20 cellular contexts compared by ENCODE assay signal in the genomic region with DNA sequence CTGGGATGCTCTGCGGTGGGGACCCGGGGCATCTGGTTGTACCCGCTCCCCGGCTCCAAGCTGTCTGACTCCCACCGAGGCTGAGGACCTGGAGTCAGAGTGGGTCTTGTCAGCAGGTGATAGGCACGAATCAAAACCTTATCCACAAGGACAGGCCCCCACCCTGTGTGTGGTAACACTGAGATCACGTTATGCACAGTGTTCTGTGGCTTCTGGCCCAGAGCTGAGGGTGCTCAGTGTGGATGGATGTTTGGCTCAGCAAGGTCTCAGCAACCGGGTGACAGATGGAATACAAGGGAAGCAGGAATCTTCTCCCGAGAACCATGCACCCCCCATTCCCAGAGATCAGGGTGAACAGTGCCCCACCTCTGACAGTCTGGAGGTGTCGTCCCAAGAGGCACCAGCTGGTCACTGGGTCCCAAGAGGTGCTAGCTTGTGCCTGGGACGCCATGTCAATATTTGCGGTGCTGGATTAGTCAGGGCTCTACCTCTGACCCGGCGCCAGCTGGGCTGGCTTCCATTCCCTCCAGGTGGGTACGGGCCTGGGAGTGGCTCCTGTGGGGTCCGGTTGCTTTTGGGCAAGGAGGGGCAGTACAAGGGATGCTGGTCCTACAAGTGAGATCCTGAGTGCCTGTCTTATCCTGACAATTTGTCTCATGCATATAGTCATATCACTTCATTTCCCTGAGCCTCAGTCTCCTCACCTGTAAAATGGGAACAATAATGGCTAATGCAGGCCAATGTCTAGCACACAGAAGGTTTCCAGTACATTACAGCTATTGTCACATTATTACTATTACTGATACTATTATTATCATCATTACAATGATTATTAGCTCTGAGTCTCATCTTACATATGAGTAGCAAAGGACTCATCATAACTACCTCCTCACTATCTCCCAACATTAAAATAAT. TPM values are rescaled to one million over a fixed set of nuclear protein-coding genes. Genes with fewer than 3 reads are reported as not detected.
DNase-seq lines count a peak whose midpoint lies in the region; ATAC-seq and TF ChIP-seq lines count a peak whose summit lies in the region.
"Had no signal": no experiment of that assay in that cellular context is flagged by ENCODE, and none has a peak within 500 bp of the region (broad histone marks: within the 10 kb centered on the region; RNA-seq: fewer than 3 reads in every experiment).

No MANE protein-coding gene starts in this region.

- no peaks in the 10 kb centered on the region for H4K20me1 ChIP-seq in OCI-LY1 (ENCODE audit: insufficient read depth, low read length)

- in situ Hi-C loops in transverse colon (cut with MboI; ENCODE audit: low pct_ligation_motif_present in 1 of 4, low pct_unique_long_range_greater_than_20kb in 1 of 4, low sequenced_read_pairs in 3 of 4): no loop called here

- no peak overlapping the region for H3K27ac ChIP-seq in OCI-LY1 (ENCODE audit: low read depth, low read length, poor library complexity, severe bottlenecking)
- H3K27ac ChIP-seq in right lobe of liver: no peak overlapping the region
- H3K27ac ChIP-seq in transverse colon: peak overlapping the region; percentile 55 to 89 (median 60)
- H3K27ac ChIP-seq: esophagus muscularis mucosa had no signal

- H3K36me3 ChIP-seq in OCI-LY1 (ENCODE audit: insufficient read depth, low read length) (no peaks in the 10 kb centered on the region), right lobe of liver (no peaks in the 10 kb centered on the region), transverse colon (no peaks in the 10 kb centered on the region)
- H3K36me3 ChIP-seq: esophagus muscularis mucosa had no signal

- H3K9me3 ChIP-seq in OCI-LY1 (ENCODE audit: low read length) (no peaks in the 10 kb centered on the region), right lobe of liver (no peaks in the 10 kb centered on the region), transverse colon (no peaks in the 10 kb centered on the region)
- H3K9me3 ChIP-seq: esophagus muscularis mucosa had no signal

- no peak overlapping the region for H2AFZ ChIP-seq in OCI-LY1 (ENCODE audit: low read length)

- H3K9me2 ChIP-seq in OCI-LY1 (ENCODE audit: low read depth, low read length): no peaks in the 10 kb centered on the region

- WGBS in right lobe of liver (ENCODE audit: insufficient coverage, low coverage, low lambda C conversion rate, missing lambda C conversion rate): 57% methylated on average over 8 of the region's 16 CpGs
- WGBS in transverse colon (ENCODE audit: low coverage in 1 of 2), 2 donors: 56 to 60% methylated on average over 2 to 16 of the region's 16 CpGs

- no peak overlapping the region for H3K9ac ChIP-seq in OCI-LY1 (ENCODE audit: low read length)

- DNase-seq in NCI-H2196 (lab: John Stamatoyannopoulos, UW; ENCODE audit: unreplicated experiment) (peak; percentile 39), NCI-H2196 treated with DMSO at 0.1 percent for 48 hours (lab: John Stamatoyannopoulos, UW; ENCODE audit: unreplicated experiment) (no peak), right lobe of liver (peak in 2 of 3 donors; percentile 60 to 64), transverse colon (peak; percentile 44)
- DNase-seq in activated effector memory CD4-positive, alpha-beta T cell treated with anti-CD3 and anti-CD28 coated beads, Interleukin-2, amount 50 U/mL, for 16 hours: no peak
- no peak for DNase-seq in activated naive CD4-positive, alpha-beta T cell (lab: John Stamatoyannopoulos, UW)
- no peak for DNase-seq in stimulated activated CD4-positive, alpha-beta T cell treated with anti-CD3 and anti-CD28 coated beads, Interleukin-4, amount 100 ng/mL, for 1 hour
- DNase-seq: central memory CD4-positive, alpha-beta T cell; DMS79; effector CD4-positive, alpha-beta T cell; NCI-H1105 treated with DMSO at 0.1 percent for 48 hours; NCI-H526; stimulated activated CD4-positive, alpha-beta T cell treated with anti-CD3 and anti-CD28 coated beads, Interleukin-2, amount 100 ng/mL, for 24 hours had no signal

- TF ChIP-seq CTCF in OCI-LY1 (IDR thresholded peaks at IDR 0.05; ENCODE audit: low read length): no peak
- no peak for TF ChIP-seq CTCF in right lobe of liver (IDR thresholded peaks at IDR 0.05)
- TF ChIP-seq CTCF in transverse colon (IDR thresholded peaks at IDR 0.05): no peak

- no peaks in the 10 kb centered on the region for H3F3A ChIP-seq in OCI-LY1 (ENCODE audit: insufficient read depth, low read length)

- H3K4me3 ChIP-seq in OCI-LY1 (ENCODE audit: low read depth, low read length, poor library complexity, severe bottlenecking) (no peak overlapping the region), right lobe of liver (no peak overlapping the region), transverse colon (peak overlapping the region in 2 of 4 donors; percentile 18 to 24)
- H3K4me3 ChIP-seq: esophagus muscularis mucosa had no signal

- H3K4me2 ChIP-seq in OCI-LY1 (ENCODE audit: low read length): peak overlapping the region; percentile 16; the same call in 1 of the 2 replicates

- H3K4me1 ChIP-seq in OCI-LY1 (ENCODE audit: insufficient read depth, low read length, severe bottlenecking): peaks cover 11% of the 10 kb centered on the region
- peaks cover 0 to 3% (median 0%) of the 10 kb centered on the region in 4 donors for H3K4me1 ChIP-seq in right lobe of liver
- peaks cover 2 to 24% (median 21%) of the 10 kb centered on the region in 4 donors for H3K4me1 ChIP-seq in transverse colon

- TF ChIP-seq POLR2A in right lobe of liver (IDR thresholded peaks at IDR 0.05) (no peak), transverse colon (IDR thresholded peaks at IDR 0.05) (peak; percentile 58)

- no peak for TF ChIP-seq EP300 in transverse colon (IDR thresholded peaks at IDR 0.05; ENCODE audit: low read depth)

- intact Hi-C loops in right lobe of liver (cut with DNase I): no loop called here
- intact Hi-C loops in transverse colon (cut with DNase I; ENCODE audit: low total_unique reads): no loop called here

- ATAC-seq in right lobe of liver: peak in 1 of 4 donors; percentile 84
- ATAC-seq: activated T-helper 17 cell treated with anti-CD3 and anti-CD28 coated beads, Interleukin-2, amount 50 U/mL, for 72 hours had no signal

- H3K27me3 ChIP-seq in OCI-LY1 (ENCODE audit: insufficient read depth, low read length) (no peaks in the 10 kb centered on the region), right lobe of liver (no peaks in the 10 kb centered on the region), transverse colon (no peaks in the 10 kb centered on the region)

- H3K79me2 ChIP-seq in OCI-LY1 (ENCODE audit: insufficient read depth, low read length): no peaks in the 10 kb centered on the region

RNA-seq across cellular contexts. Expression of gene CAPN9, which starts 1.0 kb away (rescaled TPM):
- total RNA-seq in right lobe of liver (not detected), transverse colon (10 to 100 TPM; 26.3 to 59.9 (median 32.7) TPM)
- total RNA-seq: activated T-helper 17 cell treated with anti-CD3 and anti-CD28 coated beads, Interleukin-2, amount 50 U/mL, for 72 hours; esophagus muscularis mucosa; LHCN-M2; liver; osteocyte; subcutaneous adipose tissue had no signal

RNA-seq across cellular contexts. Expression of gene AGT, which starts 34.2 kb away (rescaled TPM):
- 1,000 to 10,000 TPM; 1,076 to 2,346 (median 1,911) TPM for total RNA-seq in right lobe of liver
- 1 to 10 TPM in 2 of 4 donors, under 1 TPM in 2; 0.60 to 1.7 (median 0.90) TPM for total RNA-seq in transverse colon
- total RNA-seq: activated T-helper 17 cell treated with anti-CD3 and anti-CD28 coated beads, Interleukin-2, amount 50 U/mL, for 72 hours had no signal

Comparison
In these comparisons a context has a peak if more than half of its experiments do, and no peak if none do; other contexts are left out.
1. DNase-seq: peak in NCI-H2196 (single experiment), right lobe of liver (2 of 3) and transverse colon (single experiment); none in NCI-H2196 treated with DMSO at 0.1 percent for 48 hours (single experiment), activated effector memory CD4-positive, alpha-beta T cell treated with anti-CD3 and anti-CD28 coated beads, Interleukin-2, amount 50 U/mL, for 16 hours (single experiment), activated naive CD4-positive, alpha-beta T cell (0 of 4) and stimulated activated CD4-positive, alpha-beta T cell treated with anti-CD3 and anti-CD28 coated beads, Interleukin-4, amount 100 ng/mL, for 1 hour (single experiment).
2. H3K27ac ChIP-seq: peak in transverse colon (4 of 4); none in OCI-LY1 (single experiment) and right lobe of liver (0 of 3).
3. RNA of gene CAPN9, which starts 1.0 kb away (total RNA-seq): 26.3 to 59.9 TPM in transverse colon; not detected in right lobe of liver; every median in the first group is over 10 times any median in the second.
4. RNA of gene AGT, which starts 34.2 kb away (total RNA-seq): 1,076 to 2,346 TPM in right lobe of liver; 0.60 to 1.7 TPM in transverse colon; every median in the first group is over 100 times any median in the second.